1 cellular context compared by ENCODE assay signal in the genomic region with DNA sequence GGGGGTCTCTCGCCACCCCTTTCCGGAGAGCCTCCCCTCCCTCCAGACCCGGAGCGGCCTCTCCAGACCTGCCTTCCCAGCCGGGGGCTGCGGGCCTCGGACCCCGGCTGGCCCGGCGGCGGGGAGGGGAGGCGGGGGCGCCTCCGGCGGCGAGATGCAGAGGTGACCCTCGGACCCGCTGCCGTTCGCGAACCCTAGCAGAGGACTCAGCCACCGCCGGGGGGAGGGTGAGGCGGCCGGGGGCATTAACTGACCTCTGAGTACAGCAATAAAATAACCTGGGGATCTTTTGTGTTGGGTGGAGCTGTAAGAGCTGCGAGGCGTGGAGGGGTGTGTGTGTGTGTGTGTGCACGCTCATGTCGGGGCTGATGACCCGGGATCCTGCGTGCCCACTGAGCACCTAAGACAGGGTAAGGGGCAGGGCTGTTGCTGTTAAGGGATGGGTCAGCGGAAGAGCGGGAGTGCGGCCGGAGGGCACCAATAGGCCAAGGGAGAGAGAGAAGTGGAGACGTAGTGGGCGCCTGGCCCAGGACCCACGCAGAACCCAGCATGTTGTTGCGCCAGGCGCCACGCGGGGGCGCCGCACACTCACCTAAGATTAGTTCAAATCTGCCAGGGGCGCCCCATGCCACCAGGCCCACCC.
TF ChIP-seq lines count a peak whose summit lies in the region.

No MANE protein-coding gene starts in this region.

TF ChIP-seq in HepG2, 621 proteins besides CTCF, POLR2A, EP300 and RAD21:
- TF ChIP-seq XRCC5 (optimal IDR thresholded peaks at IDR 0.05; ENCODE audit: low read length) = peak; percentile 31
- TF ChIP-seq, protein P1, sequence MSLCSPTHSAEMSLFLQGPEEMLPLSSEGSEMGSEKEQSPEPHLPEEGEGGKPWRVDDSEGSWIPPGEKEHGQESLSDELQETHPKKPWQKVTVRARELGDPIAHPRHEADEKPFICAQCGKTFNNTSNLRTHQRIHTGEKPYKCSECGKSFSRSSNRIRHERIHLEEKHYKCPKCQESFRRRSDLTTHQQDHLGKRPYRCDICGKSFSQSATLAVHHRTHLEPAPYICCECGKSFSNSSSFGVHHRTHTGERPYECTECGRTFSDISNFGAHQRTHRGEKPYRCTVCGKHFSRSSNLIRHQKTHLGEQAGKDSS (CRISPR knock-in tag; IDR thresholded peaks at IDR 0.05; ENCODE audit: borderline replicate concordance, low read depth) = 0 out of 2 replicates have a peak, but pooled peaks have one; percentile 15
- TF ChIP-seq CC2D1A (CRISPR knock-in tag; IDR thresholded peaks at IDR 0.05) = no peak
- TF ChIP-seq PHF21A (CRISPR knock-in tag; IDR thresholded peaks at IDR 0.05) = 0 out of 2 replicates have a peak, but pooled peaks have one; percentile 34
- TF ChIP-seq, protein P2, sequence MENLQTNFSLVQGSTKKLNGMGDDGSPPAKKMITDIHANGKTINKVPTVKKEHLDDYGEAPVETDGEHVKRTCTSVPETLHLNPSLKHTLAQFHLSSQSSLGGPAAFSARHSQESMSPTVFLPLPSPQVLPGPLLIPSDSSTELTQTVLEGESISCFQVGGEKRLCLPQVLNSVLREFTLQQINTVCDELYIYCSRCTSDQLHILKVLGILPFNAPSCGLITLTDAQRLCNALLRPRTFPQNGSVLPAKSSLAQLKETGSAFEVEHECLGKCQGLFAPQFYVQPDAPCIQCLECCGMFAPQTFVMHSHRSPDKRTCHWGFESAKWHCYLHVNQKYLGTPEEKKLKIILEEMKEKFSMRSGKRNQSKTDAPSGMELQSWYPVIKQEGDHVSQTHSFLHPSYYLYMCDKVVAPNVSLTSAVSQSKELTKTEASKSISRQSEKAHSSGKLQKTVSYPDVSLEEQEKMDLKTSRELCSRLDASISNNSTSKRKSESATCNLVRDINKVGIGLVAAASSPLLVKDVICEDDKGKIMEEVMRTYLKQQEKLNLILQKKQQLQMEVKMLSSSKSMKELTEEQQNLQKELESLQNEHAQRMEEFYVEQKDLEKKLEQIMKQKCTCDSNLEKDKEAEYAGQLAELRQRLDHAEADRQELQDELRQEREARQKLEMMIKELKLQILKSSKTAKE (CRISPR knock-in tag; IDR thresholded peaks at IDR 0.05; ENCODE audit: borderline replicate concordance) = 0 out of 2 replicates have a peak, but pooled peaks have one; percentile 32
- no peak for TF ChIP-seq DNMT3B (CRISPR knock-in tag; conservative IDR thresholded peaks at IDR 0.05)
- no peak for TF ChIP-seq ZFP36L2 (CRISPR knock-in tag; IDR thresholded peaks at IDR 0.05)
- TF ChIP-seq HMGXB4 (CRISPR knock-in tag; IDR thresholded peaks at IDR 0.05; ENCODE audit: borderline replicate concordance in 1 of 2, low read depth in 1 of 2) = peak in 1 of 2 experiments; percentile 47; a peak in 2 of 4 replicates
- TF ChIP-seq HNRNPL (IDR thresholded peaks at IDR 0.05; ENCODE audit: low read depth, low read length) = peak; percentile 60; the same call in 1 of the 2 replicates
- 0 out of 2 replicates have a peak, but pooled peaks have one; percentile 41 for TF ChIP-seq ZNF441 (CRISPR knock-in tag; IDR thresholded peaks at IDR 0.05; ENCODE audit: borderline replicate concordance)
- TF ChIP-seq HNF4A (CRISPR knock-in tag; IDR thresholded peaks at IDR 0.05) = 0 out of 2 replicates have a peak, but pooled peaks have one; percentile 19
- TF ChIP-seq NRL (CRISPR knock-in tag; IDR thresholded peaks at IDR 0.05; ENCODE audit: borderline replicate concordance) = 0 out of 2 replicates have a peak, but pooled peaks have one; percentile 2
- TF ChIP-seq ZNF737 (CRISPR knock-in tag; IDR thresholded peaks at IDR 0.05; ENCODE audit: borderline replicate concordance) = 0 out of 2 replicates have a peak, but pooled peaks have one; percentile 24
- TF ChIP-seq UBTF (CRISPR knock-in tag; IDR thresholded peaks at IDR 0.05) = 0 out of 2 replicates have a peak, but pooled peaks have one; percentile 9
- TF ChIP-seq SOX5 (CRISPR knock-in tag; IDR thresholded peaks at IDR 0.05; ENCODE audit: borderline replicate concordance) = no peak
- peak; percentile 19 for TF ChIP-seq RBM39 (IDR thresholded peaks at IDR 0.05; ENCODE audit: low read depth, low read length, poor library complexity, severe bottlenecking)
- peak; percentile 29; the same call in 1 of the 2 replicates for TF ChIP-seq ARID4A (CRISPR knock-in tag; IDR thresholded peaks at IDR 0.05; ENCODE audit: borderline replicate concordance)
- no peak for TF ChIP-seq RCOR2 (CRISPR knock-in tag; IDR thresholded peaks at IDR 0.05)
- TF ChIP-seq ATF5 (CRISPR knock-in tag; IDR thresholded peaks at IDR 0.05; ENCODE audit: low read depth) = no peak
- TF ChIP-seq, protein P3, sequence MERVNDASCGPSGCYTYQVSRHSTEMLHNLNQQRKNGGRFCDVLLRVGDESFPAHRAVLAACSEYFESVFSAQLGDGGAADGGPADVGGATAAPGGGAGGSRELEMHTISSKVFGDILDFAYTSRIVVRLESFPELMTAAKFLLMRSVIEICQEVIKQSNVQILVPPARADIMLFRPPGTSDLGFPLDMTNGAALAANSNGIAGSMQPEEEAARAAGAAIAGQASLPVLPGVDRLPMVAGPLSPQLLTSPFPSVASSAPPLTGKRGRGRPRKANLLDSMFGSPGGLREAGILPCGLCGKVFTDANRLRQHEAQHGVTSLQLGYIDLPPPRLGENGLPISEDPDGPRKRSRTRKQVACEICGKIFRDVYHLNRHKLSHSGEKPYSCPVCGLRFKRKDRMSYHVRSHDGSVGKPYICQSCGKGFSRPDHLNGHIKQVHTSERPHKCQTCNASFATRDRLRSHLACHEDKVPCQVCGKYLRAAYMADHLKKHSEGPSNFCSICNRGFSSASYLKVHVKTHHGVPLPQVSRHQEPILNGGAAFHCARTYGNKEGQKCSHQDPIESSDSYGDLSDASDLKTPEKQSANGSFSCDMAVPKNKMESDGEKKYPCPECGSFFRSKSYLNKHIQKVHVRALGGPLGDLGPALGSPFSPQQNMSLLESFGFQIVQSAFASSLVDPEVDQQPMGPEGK (CRISPR knock-in tag; IDR thresholded peaks at IDR 0.05) = peak; percentile 38
- no peak for TF ChIP-seq HNRNPK (IDR thresholded peaks at IDR 0.05; ENCODE audit: low read depth, low read length, poor library complexity, severe bottlenecking)
- TF ChIP-seq EZH2 (conservative IDR thresholded peaks at IDR 0.05; ENCODE audit: low read depth, low read length) = peak; percentile 87; the same call in 1 of the 2 replicates
- TF ChIP-seq AGO1 (IDR thresholded peaks at IDR 0.05; ENCODE audit: low read depth, low read length, poor library complexity, severe bottlenecking) = no peak
- peak; percentile 3; the same call in 1 of the 2 replicates for TF ChIP-seq ZNF687 (CRISPR knock-in tag; IDR thresholded peaks at IDR 0.05)
- TF ChIP-seq PITX1 (CRISPR knock-in tag; IDR thresholded peaks at IDR 0.05) = peak; percentile 57; the same call in 1 of the 2 replicates
- peak; percentile 50; the same call in 1 of the 2 replicates for TF ChIP-seq ZNF501 (CRISPR knock-in tag; IDR thresholded peaks at IDR 0.05)
- TF ChIP-seq ZNF619 (CRISPR knock-in tag; IDR thresholded peaks at IDR 0.05) = no peak
- 0 out of 2 replicates have a peak, but pooled peaks have one; percentile 26 for TF ChIP-seq ZBTB7B (CRISPR knock-in tag; IDR thresholded peaks at IDR 0.05)
- TF ChIP-seq STAG1 (CRISPR knock-in tag; IDR thresholded peaks at IDR 0.05) = peak; percentile 56
- no peak for TF ChIP-seq SNAI1 (CRISPR knock-in tag; IDR thresholded peaks at IDR 0.05; ENCODE audit: borderline replicate concordance)
